7 cellular contexts compared by ENCODE assay signal in the genomic region with DNA sequence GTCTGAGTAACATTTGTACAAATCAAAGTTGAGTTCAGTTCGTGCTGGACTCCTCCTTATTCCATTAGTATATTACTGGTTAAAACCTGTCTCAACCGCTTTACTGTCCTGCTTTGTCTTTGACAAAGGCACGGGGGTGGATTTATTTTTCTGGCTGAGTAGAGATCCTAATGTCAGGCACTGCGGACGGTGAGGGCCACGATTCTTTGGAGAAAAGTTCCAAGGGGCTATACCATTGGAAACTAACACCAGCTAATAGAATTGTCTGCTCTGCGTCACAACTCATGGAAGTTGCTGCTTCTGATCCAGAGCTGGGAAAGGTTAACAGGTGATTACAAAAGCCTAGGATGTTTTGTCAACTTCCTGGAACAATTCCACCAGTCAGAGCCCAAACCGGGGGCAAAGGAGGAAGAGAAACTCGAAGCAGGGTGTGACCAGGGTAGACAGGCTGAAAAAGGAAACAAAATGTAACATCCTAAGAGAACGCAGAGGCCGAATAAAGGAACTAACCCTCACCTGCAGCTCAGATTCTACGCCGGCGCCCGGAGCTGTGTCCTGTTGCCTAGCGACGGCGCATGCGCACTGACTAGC. TPM values are rescaled to one million over a fixed set of nuclear protein-coding genes. Genes with fewer than 3 reads are reported as not detected.
DNase-seq lines count a peak whose midpoint lies in the region; ATAC-seq and TF ChIP-seq lines count a peak whose summit lies in the region.

No MANE protein-coding gene starts in this region.

- no peak for TF ChIP-seq EP300 in sigmoid colon (IDR thresholded peaks at IDR 0.05)

- intact Hi-C loops in sigmoid colon (cut with DNase I), result no loop called here

- H3K27ac ChIP-seq in sigmoid colon, result peak overlapping the region; percentile 58 to 74 (median 71)

- H3K9me3 ChIP-seq in sigmoid colon, result peaks cover 0 to 3% (median 1%) of the 10 kb centered on the region in 4 donors

- no peak for TF ChIP-seq POLR2A in sigmoid colon (IDR thresholded peaks at IDR 0.05)

- H3K36me3 ChIP-seq in sigmoid colon, result no peaks in the 10 kb centered on the region

- DNase-seq in SKM-1 treated with dmso at 0.1 percent for 144 hours (lab: John Stamatoyannopoulos, UW; ENCODE audit: unreplicated experiment), result peak; percentile 82
- no peak for DNase-seq in foreskin fibroblast
- DNase-seq in sigmoid colon, result no peak
- DNase-seq in T-helper 9 cell, result no peak
- DNase-seq in NCI-H345 treated with DMSO at 0.1 percent for 48 hours (lab: John Stamatoyannopoulos, UW; ENCODE audit: unreplicated experiment), result no peak

- H3K4me1 ChIP-seq in sigmoid colon, result peaks cover 0 to 9% (median 2%) of the 10 kb centered on the region in 4 donors

- no peak for TF ChIP-seq CTCF in foreskin fibroblast (IDR thresholded peaks at IDR 0.05; ENCODE audit: low read depth, low read length)
- no peak for TF ChIP-seq CTCF in sigmoid colon (IDR thresholded peaks at IDR 0.05)

- 4 to 12% methylated on average over 19 of the region's 19 CpGs for WGBS in sigmoid colon, 2 donors

- H3K4me3 ChIP-seq in foreskin fibroblast (ENCODE audit: low read depth in 1 of 2, low read length in 2 of 2) (peak overlapping the region; percentile 58 to 79), sigmoid colon (peak overlapping the region; percentile 45 to 60 (median 50))

- H3K27me3 ChIP-seq in sigmoid colon, result no peaks in the 10 kb centered on the region

- ATAC-seq in GM18858 (IDR thresholded peaks at IDR 0.05; ENCODE audit: unreplicated experiment) (peak; percentile 82), HG02870 (IDR thresholded peaks at IDR 0.05; ENCODE audit: unreplicated experiment) (peak; percentile 89)

RNA-seq across cellular contexts. Expression of gene TAT, which starts 12.4 kb away (rescaled TPM):
- not detected for total RNA-seq in sigmoid colon
- 1 to 10 TPM in 2 of 3 donors, under 1 TPM in 1; 0.22 to 3.2 (median 1.2) TPM for polyA plus RNA-seq in sigmoid colon

RNA-seq across cellular contexts. Expression of gene CHST4, which starts 38.2 kb away (rescaled TPM):
- not detected for total RNA-seq in sigmoid colon
- under 1 TPM in 1 of 3 donors, not detected in 2; 0.07 TPM for polyA plus RNA-seq in sigmoid colon
